In genomic region chr2:173986805-173987204, GRCh38 we compare ENCODE assay signal across 14 cellular contexts. TPM values are rescaled to one million over a fixed set of nuclear protein-coding genes. Genes with fewer than 3 reads are reported as not detected.
DNase-seq lines count a peak whose midpoint lies in the region; ATAC-seq and TF ChIP-seq lines count a peak whose summit lies in the region.
"Had no signal": no experiment of that assay in that cellular context is flagged by ENCODE, and none has a peak within 500 bp of the region (broad histone marks: within the 10 kb centered on the region; RNA-seq: fewer than 3 reads in every experiment).

No MANE protein-coding gene starts in this region.

- DNase-seq in DMS53 (lab: John Stamatoyannopoulos, UW) (peak; percentile 26), DMS53 treated with DMSO at 0.1 percent for 48 hours (lab: John Stamatoyannopoulos, UW; ENCODE audit: unreplicated experiment) (no peak), Right ventricle myocardium superior (no peak), vagina (ENCODE audit: extremely low spot score in 2 of 2) (no peak), GM10248 (ENCODE audit: extremely low spot score) (no peak), HuH-7 (ENCODE audit: low spot score) (no peak)
- no peak for DNase-seq in activated T-cell treated with anti-CD3 and anti-CD28 coated beads, Interleukin-2, amount 50 U/mL, for 72 hours
- DNase-seq: 8988T; activated naive CD8-positive, alpha-beta T cell treated with anti-CD3 and anti-CD28 coated beads, Interleukin-2, amount 10 ng/mL, durations not matched to agents 7 days and 5 days; cerebellar nuclear complex; NCI-H1417 had no signal

- POLR2A ChIA-PET in GM10248 (lab: Yijun Ruan, JAX), result no interaction called here

- H3K27me3 ChIP-seq in neutrophil, result no peaks in the 10 kb centered on the region
- no peaks in the 10 kb centered on the region for H3K27me3 ChIP-seq in vagina

- TF ChIP-seq CTCF in neutrophil (IDR thresholded peaks at IDR 0.05) (no peak), vagina (IDR thresholded peaks at IDR 0.05) (no peak), GM10248 (IDR thresholded peaks at IDR 0.05; ENCODE audit: control extremely low read depth, extremely low read depth, low read depth, missing control alignments) (no peak)

- peak; percentile 49 for ATAC-seq in Right ventricle myocardium superior (ENCODE audit: poor library complexity)
- no peak for ATAC-seq in activated T-cell treated with anti-CD3 and anti-CD28 coated beads, Interleukin-2, amount 50 U/mL, for 72 hours (replicated peaks in 1 of 2)
- ATAC-seq: activated CD4-positive, CD25-positive, alpha-beta regulatory T cell treated with anti-CD3 and anti-CD28 coated beads, Interleukin-2, amount 50 U/mL, for 24 hours had no signal

- peaks cover 20 to 26% of the 10 kb centered on the region in 2 experiments for H3K4me1 ChIP-seq in neutrophil (ENCODE audit: control insufficient read depth in 1 of 2, insufficient read depth in 1 of 2, low read depth in 1 of 2, low read length in 1 of 2)
- peaks cover 73% of the 10 kb centered on the region for H3K4me1 ChIP-seq in vagina

- peak in 1 of 2 donors; percentile 24 for TF ChIP-seq POLR2A in vagina (IDR thresholded peaks at IDR 0.05)

- H3K9me3 Mint-ChIP-seq in activated T-cell treated with anti-CD3 and anti-CD28 coated beads, Interleukin-2, amount 50 U/mL, for 72 hours, result no peaks in the 10 kb centered on the region
- H3K9me3 Mint-ChIP-seq: activated naive CD8-positive, alpha-beta T cell treated with anti-CD3 and anti-CD28 coated beads, Interleukin-2, amount 10 ng/mL, durations not matched to agents 7 days and 5 days; memory B cell had no signal

- H3K36me3 ChIP-seq in neutrophil (no peaks in the 10 kb centered on the region), vagina (no peaks in the 10 kb centered on the region)

- H3K9me3 ChIP-seq in neutrophil, result no peaks in the 10 kb centered on the region
- no peaks in the 10 kb centered on the region for H3K9me3 ChIP-seq in vagina

- H3K27ac Mint-ChIP-seq in activated T-cell treated with anti-CD3 and anti-CD28 coated beads, Interleukin-2, amount 50 U/mL, for 72 hours, result no peak overlapping the region
- H3K27ac Mint-ChIP-seq: activated naive CD8-positive, alpha-beta T cell treated with anti-CD3 and anti-CD28 coated beads, Interleukin-2, amount 10 ng/mL, durations not matched to agents 7 days and 5 days; memory B cell had no signal

- CTCF ChIA-PET in GM10248 (lab: Yijun Ruan, JAX), result interaction anchor here (1.0 to 1.8 kb wide), 2 partner anchors 9 to 117 kb away, joined by 3 to 5 read pairs; no protein-coding TSS in a partner anchor

- H3K4me3 ChIP-seq in neutrophil (ENCODE audit: low read depth in 1 of 2, low read length in 1 of 2), result no peak overlapping the region
- H3K4me3 ChIP-seq in vagina, result no peak overlapping the region

- no peak overlapping the region for H3K4me3 Mint-ChIP-seq in activated T-cell treated with anti-CD3 and anti-CD28 coated beads, Interleukin-2, amount 50 U/mL, for 72 hours
- H3K4me3 Mint-ChIP-seq: activated naive CD8-positive, alpha-beta T cell treated with anti-CD3 and anti-CD28 coated beads, Interleukin-2, amount 10 ng/mL, durations not matched to agents 7 days and 5 days; memory B cell had no signal

- peaks cover 36% of the 10 kb centered on the region for H3K4me1 Mint-ChIP-seq in activated T-cell treated with anti-CD3 and anti-CD28 coated beads, Interleukin-2, amount 50 U/mL, for 72 hours (ENCODE audit: low read depth)
- H3K4me1 Mint-ChIP-seq: activated naive CD8-positive, alpha-beta T cell treated with anti-CD3 and anti-CD28 coated beads, Interleukin-2, amount 10 ng/mL, durations not matched to agents 7 days and 5 days had no signal

- intact Hi-C loops in Right ventricle myocardium superior (cut with DNase I), result no loop called here
- intact Hi-C loops in vagina (cut with DNase I), result no loop called here

- H3K27ac ChIP-seq in neutrophil (peak overlapping the region; percentile 75), vagina (peak overlapping the region; percentile 71)

- no peaks in the 10 kb centered on the region for H3K27me3 Mint-ChIP-seq in activated T-cell treated with anti-CD3 and anti-CD28 coated beads, Interleukin-2, amount 50 U/mL, for 72 hours (ENCODE audit: low read depth)
- H3K27me3 Mint-ChIP-seq: memory B cell had no signal

- H3K36me3 Mint-ChIP-seq in activated T-cell treated with anti-CD3 and anti-CD28 coated beads, Interleukin-2, amount 50 U/mL, for 72 hours (ENCODE audit: insufficient read depth in 2 of 2), result no peaks in the 10 kb centered on the region
- H3K36me3 Mint-ChIP-seq: activated naive CD8-positive, alpha-beta T cell treated with anti-CD3 and anti-CD28 coated beads, Interleukin-2, amount 10 ng/mL, durations not matched to agents 7 days and 5 days had no signal

RNA-seq across cellular contexts. Expression of gene SP3, which starts 21.6 kb away (rescaled TPM):
- total RNA-seq in Right ventricle myocardium superior (35.3 TPM), vagina (119 TPM)
- total RNA-seq in activated T-cell treated with anti-CD3 and anti-CD28 coated beads, Interleukin-2, amount 50 U/mL, for 72 hours, result 100 to 1,000 TPM; 106 to 128 TPM
